ENCODE assay signal across 19 cellular contexts in the genomic region with DNA sequence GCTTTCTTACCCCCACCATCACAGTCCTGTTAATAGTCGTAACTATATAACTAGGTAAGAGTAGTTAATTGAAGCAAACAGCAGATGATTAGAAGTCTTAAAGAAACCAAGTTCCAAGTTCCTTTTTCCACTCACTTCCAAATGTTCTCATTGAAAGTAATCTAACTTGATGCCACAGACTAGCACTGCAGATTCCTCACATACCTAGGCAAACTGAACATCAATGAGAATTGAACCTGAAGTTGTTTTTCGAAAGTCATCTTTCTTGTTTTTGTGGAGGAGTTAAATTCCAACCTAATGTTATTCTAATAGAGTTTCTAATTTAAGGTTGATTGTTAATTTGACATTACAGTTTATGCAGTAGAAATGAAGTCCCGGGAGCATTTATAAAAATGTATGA. TPM values are rescaled to one million over a fixed set of nuclear protein-coding genes. Genes with fewer than 3 reads are reported as not detected.
DNase-seq lines count a peak whose midpoint lies in the region; ATAC-seq and TF ChIP-seq lines count a peak whose summit lies in the region.
"Had no signal": no experiment of that assay in that cellular context is flagged by ENCODE, and none has a peak within 500 bp of the region (broad histone marks: within the 10 kb centered on the region; RNA-seq: fewer than 3 reads in every experiment).

No MANE protein-coding gene starts in this region.

- no peak for TF ChIP-seq EP300 in stomach (IDR thresholded peaks at IDR 0.05)

- H3K4me3 Mint-ChIP-seq in CD4-positive, alpha-beta T cell, result no peak overlapping the region
- H3K4me3 Mint-ChIP-seq: IgD-negative memory B cell had no signal

- no peak overlapping the region for H3K27ac Mint-ChIP-seq in CD4-positive, alpha-beta T cell
- H3K27ac Mint-ChIP-seq: CD14-positive monocyte, IgD-negative memory B cell had no signal

- H3K27me3 Mint-ChIP-seq in CD4-positive, alpha-beta T cell, result peaks cover 64% of the 10 kb centered on the region

- CTCF ChIA-PET in CD4-positive, alpha-beta T cell (lab: Charles Lee), result no interaction called here

- no peak for ATAC-seq in aorta (ENCODE audit: low FRiP score)
- ATAC-seq in CD4-positive, alpha-beta T cell (ENCODE audit: poor library complexity), result no peak

- no peaks in the 10 kb centered on the region for H3K9me3 Mint-ChIP-seq in CD4-positive, alpha-beta T cell
- H3K9me3 Mint-ChIP-seq: IgD-negative memory B cell had no signal

- H3K9ac ChIP-seq in iPS-18a (ENCODE audit: low read length), result no peak overlapping the region

- 29 to 34% methylated on average over 3 of the region's 3 CpGs for WGBS in aorta, 2 donors
- 75 to 87% (median 81%) methylated on average over 3 of the region's 3 CpGs for WGBS in stomach, 5 donors

- peak overlapping the region; percentile 47 to 96 for H3K27ac ChIP-seq in ascending aorta
- H3K27ac ChIP-seq in iPS-18a (ENCODE audit: low read length), result peak overlapping the region; percentile 57
- H3K27ac ChIP-seq in aorta (ENCODE audit: low read depth in 1 of 2, low read length in 2 of 2), result peak overlapping the region in 1 of 2 donors; percentile 12
- H3K27ac ChIP-seq in CD4-positive, alpha-beta T cell (ENCODE audit: low read depth, low read length), result no peak overlapping the region
- H3K27ac ChIP-seq in stomach, result peak overlapping the region in 2 of 5 donors; percentile 20 to 39

- H3K4me1 Mint-ChIP-seq in CD4-positive, alpha-beta T cell (ENCODE audit: low read depth), result peaks cover 6% of the 10 kb centered on the region

- no peak for TF ChIP-seq POLR2A in stomach (IDR thresholded peaks at IDR 0.05)

- TF ChIP-seq CTCF in ascending aorta (IDR thresholded peaks at IDR 0.05) (no peak), stomach (IDR thresholded peaks at IDR 0.05) (no peak)
- no peak for TF ChIP-seq CTCF in CD4-positive, alpha-beta T cell (IDR thresholded peaks at IDR 0.05)

- DNase-seq in ascending aorta (ENCODE audit: low spot score in 2 of 2), result no peak
- peak; percentile 10 for DNase-seq in renal cortical epithelial cell (ENCODE audit: low read depth)
- DNase-seq in aorta, result no peak
- no peak for DNase-seq in CD4-positive, alpha-beta T cell
- no peak for DNase-seq in stomach
- DNase-seq in NK-92 treated with Interleukin-12 subunit alpha and Interleukin-12 subunit beta, amount 100 ng/mL, for 24 hours (lab: John Stamatoyannopoulos, UW), result no peak
- DNase-seq: ACHN, AML-193, Caco-2, DMS153, Kasumi-1, MM.1S, NCI-H1105, NCI-H1694, NCI-H526, RPMI8226 had no signal

- H3K4me3 ChIP-seq in ascending aorta, result peak overlapping the region in 1 of 2 donors; percentile 94
- peak overlapping the region; percentile 36 for H3K4me3 ChIP-seq in iPS-18a (ENCODE audit: low read length)
- H3K4me3 ChIP-seq in aorta (ENCODE audit: low read length in 2 of 2), result peak overlapping the region; percentile 11 to 71
- H3K4me3 ChIP-seq in stomach, result no peak overlapping the region

- peaks cover 3 to 17% of the 10 kb centered on the region in 2 donors for H3K4me1 ChIP-seq in ascending aorta
- H3K4me1 ChIP-seq in iPS-18a (ENCODE audit: control insufficient read depth, low read depth, low read length), result peaks cover 69% of the 10 kb centered on the region
- H3K4me1 ChIP-seq in aorta (ENCODE audit: control insufficient read depth in 1 of 2, insufficient read depth in 2 of 2, low read length in 2 of 2), result peaks cover 8 to 9% of the 10 kb centered on the region in 2 donors
- peaks cover 0 to 47% (median 11%) of the 10 kb centered on the region in 4 donors for H3K4me1 ChIP-seq in stomach
- H3K4me1 ChIP-seq: Caco-2 had no signal

- intact Hi-C loops in ascending aorta (cut with DNase I), result loop anchor here (10.0 kb wide), 1 partner anchor 875 kb away; no protein-coding TSS in a partner anchor
- intact Hi-C loops in aorta (cut with DNase I), result loop anchor here (5.0 to 10.0 kb wide), 6 partner anchors 65 to 625 kb away; no protein-coding TSS in a partner anchor
- intact Hi-C loops in CD4-positive, alpha-beta T cell (cut with DNase I, micrococcal nuclease), result no loop called here
- intact Hi-C loops in stomach (cut with DNase I; ENCODE audit: low total_unique reads), result no loop called here

- POLR2A ChIA-PET in CD4-positive, alpha-beta T cell (lab: Charles Lee), result no interaction called here

- no peaks in the 10 kb centered on the region for H3K27me3 ChIP-seq in ascending aorta
- peaks cover 15% of the 10 kb centered on the region for H3K27me3 ChIP-seq in iPS-18a (ENCODE audit: control insufficient read depth, insufficient read depth, low read length)
- no peaks in the 10 kb centered on the region for H3K27me3 ChIP-seq in aorta (ENCODE audit: control insufficient read depth in 1 of 2, insufficient read depth in 2 of 2, low read length in 1 of 2)
- H3K27me3 ChIP-seq in CD4-positive, alpha-beta T cell (ENCODE audit: control insufficient read depth, insufficient read depth, low read length), result peaks cover 14% of the 10 kb centered on the region
- H3K27me3 ChIP-seq in stomach, result peaks cover 0 to 11% (median 0%) of the 10 kb centered on the region in 3 donors

- H3K36me3 ChIP-seq in ascending aorta, result no peaks in the 10 kb centered on the region
- H3K36me3 ChIP-seq in iPS-18a (ENCODE audit: control insufficient read depth, low read depth, low read length), result no peaks in the 10 kb centered on the region
- no peaks in the 10 kb centered on the region for H3K36me3 ChIP-seq in aorta (ENCODE audit: control insufficient read depth in 1 of 2, insufficient read depth in 2 of 2, low read length in 1 of 2)
- no peaks in the 10 kb centered on the region for H3K36me3 ChIP-seq in stomach

- H3K36me3 Mint-ChIP-seq in CD4-positive, alpha-beta T cell (ENCODE audit: low read depth), result no peaks in the 10 kb centered on the region
- H3K36me3 Mint-ChIP-seq: CD14-positive monocyte, IgD-negative memory B cell had no signal

- H3K9me3 ChIP-seq in ascending aorta (no peaks in the 10 kb centered on the region), iPS-18a (ENCODE audit: control insufficient read depth, low read depth, low read length) (no peaks in the 10 kb centered on the region), aorta (ENCODE audit: control insufficient read depth, low read length) (no peaks in the 10 kb centered on the region), stomach (no peaks in the 10 kb centered on the region)
- no peaks in the 10 kb centered on the region for H3K9me3 ChIP-seq in CD4-positive, alpha-beta T cell (ENCODE audit: control insufficient read depth, low read length)
- H3K9me3 ChIP-seq: Caco-2 had no signal

RNA-seq across cellular contexts. Expression of a gene that starts 5.5 kb away (rescaled TPM):
- total RNA-seq in ascending aorta (50.2 TPM), renal cortical epithelial cell (1.0 and 2.3 TPM in 2 replicates), aorta (100 to 1,000 TPM; 153 to 199 TPM), stomach (10 to 100 TPM; 11.6 to 89.2 (median 26.8) TPM)
- polyA plus RNA-seq in aorta (10 to 100 TPM; 26.2 to 35.7 TPM), stomach (1 to 10 TPM; 1.5 to 7.9 (median 3.7) TPM)
- total RNA-seq in CD4-positive, alpha-beta T cell, result under 1 TPM in 1 of 2 experiments, not detected in 1; 0.31 TPM
- polyA plus RNA-seq: CD14-positive monocyte had no signal

Comparison
In these comparisons a context has a peak if more than half of its experiments do, and no peak if none do; other contexts are left out.
1. H3K4me3 ChIP-seq: peak in iPS-18a (single experiment) and aorta (2 of 2); none in stomach (0 of 4).
2. intact Hi-C loops: an anchor here in ascending aorta (10.0 kb wide) and aorta (5.0 to 10.0 kb wide); none called in CD4-positive, alpha-beta T cell and stomach.